Comparison of ENCODE assay signal across 23 cellular contexts in the genomic region with DNA sequence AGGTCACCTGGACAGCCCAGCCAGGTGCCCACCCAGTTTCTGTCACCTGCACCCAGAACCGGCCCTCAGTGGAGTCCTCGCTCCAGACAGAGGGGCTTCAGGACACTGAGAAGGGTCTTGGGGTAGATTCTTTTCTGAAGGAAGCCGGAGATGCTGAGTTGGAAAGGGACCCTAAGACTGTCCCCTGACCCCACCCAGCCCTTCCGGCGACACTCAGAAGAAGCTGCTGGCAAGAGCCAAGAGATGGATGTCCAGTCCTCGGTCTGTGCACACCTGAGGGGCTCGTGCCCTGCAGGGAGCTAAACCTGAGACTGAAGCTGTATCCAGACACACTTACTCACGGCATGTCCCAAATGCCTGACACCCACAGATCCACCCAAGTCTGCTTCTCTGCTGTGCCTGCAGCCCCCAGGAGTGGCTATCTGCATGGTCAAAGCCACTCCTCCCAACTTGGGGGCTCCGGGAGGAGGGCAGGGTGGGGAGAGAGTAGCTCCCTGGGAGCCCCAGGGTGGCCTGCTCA. TPM values are rescaled to one million over a fixed set of nuclear protein-coding genes. Genes with fewer than 3 reads are reported as not detected.
DNase-seq lines count a peak whose midpoint lies in the region; ATAC-seq and TF ChIP-seq lines count a peak whose summit lies in the region.
"Had no signal": no experiment of that assay in that cellular context is flagged by ENCODE, and none has a peak within 500 bp of the region (broad histone marks: within the 10 kb centered on the region; RNA-seq: fewer than 3 reads in every experiment).

No MANE protein-coding gene starts in this region.

- DNase-seq in left cardiac atrium (peak; percentile 10), Right ventricle myocardium superior (no peak), chondrocyte (ENCODE audit: low spot score) (peak; percentile 77), upper lobe of left lung (no peak), NCI-H510A (lab: John Stamatoyannopoulos, UW) (no peak), NCI-H1436 treated with DMSO at 0.1 percent for 48 hours (lab: John Stamatoyannopoulos, UW) (no peak)
- no peak for DNase-seq in Jurkat, Clone E6-1 (ENCODE audit: low read depth, low spot score)
- DNase-seq: activated CD4-positive, alpha-beta T cell treated with anti-CD3 and anti-CD28 coated beads, Interleukin-2, amount 50 U/mL, for 1 hour; activated CD8-positive, alpha-beta memory T cell treated with anti-CD3 and anti-CD28 coated beads, Interleukin-2, amount 50 U/mL, for 48 hours; activated naive CD8-positive, alpha-beta T cell treated with anti-CD3 and anti-CD28 coated beads for 36 hours; C1 segment of cervical spinal cord; DMS79; hippocampal formation; NCI-H146; NCI-H446 treated with DMSO at 0.1 percent for 48 hours; ovary; retina; stimulated activated CD4-positive, alpha-beta T cell treated with anti-CD3 and anti-CD28 coated beads, Interleukin-2, amount 100 ng/mL, for 24 hours; transverse colon had no signal

- H3K4me1 ChIP-seq in upper lobe of left lung: no peaks in the 10 kb centered on the region

- peaks cover 0 to 6% (median 0%) of the 10 kb centered on the region in 4 donors for H3K27me3 ChIP-seq in upper lobe of left lung
- H3K27me3 ChIP-seq: ovary had no signal

- H3K9me3 ChIP-seq in upper lobe of left lung: no peaks in the 10 kb centered on the region
- H3K9me3 ChIP-seq: gastroesophageal sphincter, ovary, transverse colon had no signal

- intact Hi-C loops in left cardiac atrium (cut with DNase I): no loop called here
- intact Hi-C loops in Right ventricle myocardium superior (cut with DNase I): no loop called here

- no peak for TF ChIP-seq CTCF in chondrocyte (IDR thresholded peaks at IDR 0.05)
- no peak for TF ChIP-seq CTCF in upper lobe of left lung (IDR thresholded peaks at IDR 0.05)

- H3K27me3 Mint-ChIP-seq in chondrocyte (ENCODE audit: low read depth): peaks cover 44% of the 10 kb centered on the region
- H3K27me3 Mint-ChIP-seq: activated naive CD8-positive, alpha-beta T cell treated with anti-CD3 and anti-CD28 coated beads for 36 hours had no signal

- H3K9me3 Mint-ChIP-seq in chondrocyte (ENCODE audit: low read depth): no peaks in the 10 kb centered on the region
- H3K9me3 Mint-ChIP-seq: activated naive CD8-positive, alpha-beta T cell treated with anti-CD3 and anti-CD28 coated beads for 36 hours had no signal

- no peak overlapping the region for H3K4me3 Mint-ChIP-seq in chondrocyte (ENCODE audit: unreplicated experiment)
- H3K4me3 Mint-ChIP-seq: activated naive CD8-positive, alpha-beta T cell treated with anti-CD3 and anti-CD28 coated beads for 36 hours had no signal

- no peak for TF ChIP-seq POLR2A in upper lobe of left lung (IDR thresholded peaks at IDR 0.05)

- ATAC-seq in left cardiac atrium: no peak
- ATAC-seq in Right ventricle myocardium superior (ENCODE audit: poor library complexity): no peak
- no peak for ATAC-seq in upper lobe of left lung (ENCODE audit: low FRiP score in 2 of 2)
- ATAC-seq: gastroesophageal sphincter had no signal

- H3K27ac ChIP-seq in upper lobe of left lung: peak overlapping the region in 3 of 4 donors; percentile 30 to 71 (median 40)
- H3K27ac ChIP-seq: dorsolateral prefrontal cortex, gastroesophageal sphincter, ovary, transverse colon, VCaP had no signal

- no peaks in the 10 kb centered on the region for H3K4me1 Mint-ChIP-seq in chondrocyte (ENCODE audit: low read depth)

- peak overlapping the region; percentile 40 for H3K4me3 ChIP-seq in Jurkat, Clone E6-1 (ENCODE audit: low read length)
- H3K4me3 ChIP-seq in upper lobe of left lung: peak overlapping the region in 1 of 4 donors; percentile 0
- H3K4me3 ChIP-seq: dorsolateral prefrontal cortex, gastroesophageal sphincter, ovary, transverse colon had no signal

- whole genome bisulfite sequencing in upper lobe of left lung, 2 donors: 76 to 78% methylated on average over 1 to 9 of the region's 9 CpGs

- H3K36me3 Mint-ChIP-seq in chondrocyte (ENCODE audit: low read depth): peaks cover 3% of the 10 kb centered on the region
- H3K36me3 Mint-ChIP-seq: activated naive CD8-positive, alpha-beta T cell treated with anti-CD3 and anti-CD28 coated beads for 36 hours had no signal

- H3K36me3 ChIP-seq in upper lobe of left lung: no peaks in the 10 kb centered on the region
- H3K36me3 ChIP-seq: gastroesophageal sphincter, ovary, transverse colon had no signal

- no peak overlapping the region for H3K27ac Mint-ChIP-seq in chondrocyte (ENCODE audit: unreplicated experiment)
- H3K27ac Mint-ChIP-seq: activated naive CD8-positive, alpha-beta T cell treated with anti-CD3 and anti-CD28 coated beads for 36 hours had no signal

- no peak for TF ChIP-seq EP300 in upper lobe of left lung (IDR thresholded peaks at IDR 0.05)

RNA-seq across cellular contexts. Expression of a gene that starts 20.2 kb away (rescaled TPM):
- not detected for total RNA-seq in left cardiac atrium
- not detected for total RNA-seq in Right ventricle myocardium superior
- polyA plus RNA-seq in Jurkat, Clone E6-1 (2012; ENCODE audit: insufficient read depth, insufficient read length): not detected
- total RNA-seq in chondrocyte: 0.10 TPM in 1 of 3 replicates, not detected in the others
- total RNA-seq in upper lobe of left lung: 1 to 10 TPM in 1 of 6 donors, under 1 TPM in 4, not detected in 1; 0.20 to 1.4 (median 0.26) TPM
- total RNA-seq: activated naive CD8-positive, alpha-beta T cell treated with anti-CD3 and anti-CD28 coated beads for 36 hours; OCI-LY7 had no signal

Comparison
In these comparisons a context has a peak if more than half of its experiments do, and no peak if none do; other contexts are left out.
1. DNase-seq: peak in left cardiac atrium (single experiment) and chondrocyte (single experiment); none in Right ventricle myocardium superior (single experiment), Jurkat, Clone E6-1 (single experiment), upper lobe of left lung (0 of 2), NCI-H510A (single experiment) and NCI-H1436 treated with DMSO at 0.1 percent for 48 hours (single experiment).